In the genomic region with DNA sequence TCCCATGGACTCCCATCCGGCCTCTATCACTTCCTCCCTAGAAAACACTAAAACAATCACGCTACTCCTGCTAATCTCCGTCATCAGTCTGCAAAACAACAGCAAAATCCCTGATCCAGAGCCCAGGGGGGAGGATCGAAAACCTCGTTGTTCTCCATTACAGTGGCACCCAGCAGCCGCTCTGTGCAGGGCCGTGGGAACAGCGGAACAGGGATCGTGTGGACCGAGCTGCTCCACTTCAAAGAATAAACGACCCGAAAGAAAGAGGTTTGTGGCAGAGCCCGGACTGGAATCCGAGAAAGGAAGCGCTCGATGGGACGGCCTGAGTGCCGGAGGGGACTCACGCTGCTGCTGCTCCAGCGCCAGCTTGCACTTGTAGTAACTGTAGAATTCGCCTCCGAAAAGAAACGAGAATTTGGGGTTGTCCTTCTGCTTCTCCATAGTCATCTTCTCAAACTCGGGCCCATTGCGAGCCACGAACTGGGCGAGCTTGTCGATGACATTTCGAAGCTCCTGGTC, we compare ENCODE assay signal across 6 cellular contexts. TPM values are rescaled to one million over a fixed set of nuclear protein-coding genes. Genes with fewer than 3 reads are reported as not detected.
DNase-seq lines count a peak whose midpoint lies in the region; ATAC-seq and TF ChIP-seq lines count a peak whose summit lies in the region.

No MANE protein-coding gene starts in this region.

- no peak overlapping the region for H3K4ac ChIP-seq in neuronal stem cell (ENCODE audit: low read length)

- H3K36me3 ChIP-seq in mammary epithelial cell (ENCODE audit: insufficient read depth, low read length) = peaks cover 9% of the 10 kb centered on the region
- peaks cover 16 to 50% of the 10 kb centered on the region in 2 donors for H3K36me3 ChIP-seq in neuronal stem cell (replicated peaks in 1 of 2; ENCODE audit: control insufficient read depth in 2 of 2, insufficient read depth in 2 of 2, low read length in 2 of 2)

- H4K8ac ChIP-seq in neuronal stem cell (ENCODE audit: low read depth, low read length) = no peak overlapping the region

- H3K9me3 ChIP-seq in mammary epithelial cell (replicated peaks; ENCODE audit: insufficient read depth, low read length) (no peaks in the 10 kb centered on the region), neuronal stem cell (replicated peaks in 1 of 2; ENCODE audit: control insufficient read depth in 2 of 2, insufficient read depth in 1 of 2, low read depth in 1 of 2, low read length in 2 of 2) (peaks cover 0 to 3% of the 10 kb centered on the region in 2 donors)

- no peak overlapping the region for H2BK15ac ChIP-seq in neuronal stem cell (ENCODE audit: low read length)

- BruUV-seq in mammary epithelial cell (replicated peaks; lab: Mats Ljungman, UMichigan) = no TSS peak

- H2BK5ac ChIP-seq in neuronal stem cell (ENCODE audit: low read length) = peak overlapping the region; percentile 82

- H3K27me3 ChIP-seq in mammary epithelial cell (ENCODE audit: insufficient read depth, low read length) (no peaks in the 10 kb centered on the region), neuronal stem cell (ENCODE audit: control insufficient read depth in 3 of 3, insufficient read depth in 3 of 3, low read depth in 1 of 3, low read length in 3 of 3) (no peaks in the 10 kb centered on the region)

- in situ Hi-C loops in mammary epithelial cell (cut with MboI; ENCODE audit: low sequenced_read_pairs in 2 of 2) = no loop called here

- H3K27ac ChIP-seq in C4-2B = peak overlapping the region; percentile 94
- H3K27ac ChIP-seq in mammary epithelial cell (ENCODE audit: insufficient read depth, low read depth, low read length) = peak overlapping the region; percentile 78
- H3K27ac ChIP-seq in neuronal stem cell (replicated peaks; ENCODE audit: low read length) = peak overlapping the region; percentile 77

- H3K4me2 ChIP-seq in mammary epithelial cell (ENCODE audit: insufficient read depth, low read depth, low read length) = peak overlapping the region; percentile 92
- peak overlapping the region; percentile 62 for H3K4me2 ChIP-seq in neuronal stem cell (ENCODE audit: insufficient read depth, low read length, poor library complexity, severe bottlenecking)

- peak; percentile 25 for DNase-seq in mammary epithelial cell
- DNase-seq in neuronal stem cell (ENCODE audit: low spot score) = no peak
- no peak for DNase-seq in cerebellar cortex (ENCODE audit: low spot score)
- DNase-seq in NCI-H510A (lab: John Stamatoyannopoulos, UW) = no peak

- H3K4me1 ChIP-seq in mammary epithelial cell (ENCODE audit: insufficient read depth, low read length) (peaks cover 6% of the 10 kb centered on the region), neuronal stem cell (ENCODE audit: control insufficient read depth in 2 of 2, insufficient read depth in 1 of 2, low read depth in 1 of 2, low read length in 2 of 2) (peaks cover 2% of the 10 kb centered on the region in 2 donors)

- 3% methylated on average over 23 of the region's 29 CpGs for WGBS in mammary epithelial cell (ENCODE audit: low coverage, missing lambda C conversion rate)
- WGBS in neuronal stem cell (ENCODE audit: extremely low coverage in 2 of 2, insufficient read length in 2 of 2, insufficient replicate concordance in 1 of 2), 2 donors = no CpG with 5 or more reads among the region's 29 CpGs

- ATAC-seq in HG03280 (IDR thresholded peaks at IDR 0.05; ENCODE audit: unreplicated experiment) = peak; percentile 3

- TF ChIP-seq CTCF in C4-2B (conservative IDR thresholded peaks at IDR 0.05) (no peak), mammary epithelial cell (conservative IDR thresholded peaks at IDR 0.05 in 1 of 2, IDR thresholded peaks at IDR 0.05 in 1 of 2; ENCODE audit: extremely low read depth in 1 of 2, insufficient read depth in 1 of 2, low read depth in 1 of 2, low read length in 2 of 2) (no peak)

- intact Hi-C loops in mammary epithelial cell (cut with micrococcal nuclease) = loop anchor here (1.0 to 2.0 kb wide), 2 partner anchors 29 to 43 kb away; no protein-coding TSS in a partner anchor

- dilution Hi-C loops in mammary epithelial cell (cut with HindIII; ENCODE audit: low sequenced_read_pairs) = no loop called here

- peak overlapping the region; percentile 90 for H2AFZ ChIP-seq in mammary epithelial cell (ENCODE audit: low read depth, low read length)
- H2AFZ ChIP-seq in neuronal stem cell (ENCODE audit: low read length) = peak overlapping the region; percentile 98

- peak overlapping the region; percentile 25 for H3K18ac ChIP-seq in neuronal stem cell (ENCODE audit: low read length)

- H4K91ac ChIP-seq in neuronal stem cell (ENCODE audit: low read depth, low read length, poor library complexity) = no peak overlapping the region

- peaks cover 23% of the 10 kb centered on the region for H3K79me1 ChIP-seq in neuronal stem cell (ENCODE audit: low read depth, low read length)

- CTCF ChIA-PET in mammary epithelial cell (lab: Charles Lee; ENCODE audit: low non-redundant PET) = no interaction called here

- H3K4me3 ChIP-seq in mammary epithelial cell (replicated peaks in 1 of 3; ENCODE audit: insufficient read depth in 1 of 3, low read depth in 2 of 3, low read length in 3 of 3) (peak overlapping the region; percentile 73 to 96 (median 88)), neuronal stem cell (ENCODE audit: low read length in 2 of 2) (peak overlapping the region; percentile 84 to 90)

- no peak overlapping the region for H2BK12ac ChIP-seq in neuronal stem cell (ENCODE audit: low read length)

- peak overlapping the region; percentile 87 for H3K9ac ChIP-seq in mammary epithelial cell (ENCODE audit: insufficient read depth, low read length)
- H3K9ac ChIP-seq in neuronal stem cell (ENCODE audit: low read depth, low read length, poor library complexity) = peak overlapping the region; percentile 92

- peaks cover 84% of the 10 kb centered on the region for H3K79me2 ChIP-seq in mammary epithelial cell (ENCODE audit: insufficient read depth, low read length)

- H2BK120ac ChIP-seq in neuronal stem cell (ENCODE audit: low read depth, low read length) = no peak overlapping the region

- no peaks in the 10 kb centered on the region for H4K20me1 ChIP-seq in mammary epithelial cell (ENCODE audit: insufficient read depth, low read length)

- no peak overlapping the region for H3K23ac ChIP-seq in neuronal stem cell (ENCODE audit: low read depth, low read length, poor library complexity)

- H2AK5ac ChIP-seq in neuronal stem cell (ENCODE audit: low read depth, low read length) = no peak overlapping the region

- H3K14ac ChIP-seq in neuronal stem cell (ENCODE audit: low read length) = no peak overlapping the region

RNA-seq across cellular contexts. Expression of a gene that starts 0.7 kb away (rescaled TPM):
- 10 to 100 TPM in 1 of 2 donors, 1 to 10 TPM in 1; 5.7 to 49.6 TPM for total RNA-seq in mammary epithelial cell
- polyA plus RNA-seq in mammary epithelial cell = 9.3 TPM
- 15.5 TPM for polyA minus RNA-seq in mammary epithelial cell
- 40.7 TPM for polyA plus RNA-seq in neuronal stem cell (2013, experiment 1 of 2)
- 40.6 TPM for polyA plus RNA-seq in neuronal stem cell (2013, experiment 2 of 2)

RNA-seq across cellular contexts. Expression of a gene that starts 30.6 kb away (rescaled TPM):
- 10 to 100 TPM; 50.8 to 67.2 TPM for total RNA-seq in mammary epithelial cell
- polyA plus RNA-seq in mammary epithelial cell = 48.6 TPM
- 87.8 TPM for polyA minus RNA-seq in mammary epithelial cell
- polyA plus RNA-seq in neuronal stem cell (2013, experiment 1 of 2) = 23.9 TPM
- polyA plus RNA-seq in neuronal stem cell (2013, experiment 2 of 2) = 24.3 TPM

RNA-seq across cellular contexts. Expression of a gene that starts 45.4 kb away (rescaled TPM):
- total RNA-seq in mammary epithelial cell = 1 to 10 TPM; 4.8 to 5.8 TPM
- polyA plus RNA-seq in mammary epithelial cell = 4.2 TPM
- polyA minus RNA-seq in mammary epithelial cell = 2.9 TPM
- polyA plus RNA-seq in neuronal stem cell (2013, experiment 1 of 2) = 4.7 TPM
- 4.7 TPM for polyA plus RNA-seq in neuronal stem cell (2013, experiment 2 of 2)

RNA-seq across cellular contexts. Expression of a gene that starts 45.6 kb away (rescaled TPM):
- not detected for total RNA-seq in mammary epithelial cell
- not detected for polyA plus RNA-seq in mammary epithelial cell
- polyA minus RNA-seq in mammary epithelial cell = not detected
- 0.07 TPM for polyA plus RNA-seq in neuronal stem cell (2013, experiment 1 of 2)
- polyA plus RNA-seq in neuronal stem cell (2013, experiment 2 of 2) = 0.07 TPM
